22 cellular contexts compared by ENCODE assay signal in genomic region chr2:215862211-215862610, GRCh38.
A peak's percentile ranks its signal among the peaks of the same experiment; 100 is the strongest.
DNase-seq lines count a peak whose midpoint lies in the region; ATAC-seq, FAIRE-seq and TF ChIP-seq lines count a peak whose summit lies in the region.
"Had no signal": no experiment of that assay in that cellular context is flagged by ENCODE, and none has a peak within 500 bp of the region (broad histone marks: within the 10 kb centered on the region; RNA-seq: fewer than 3 reads in every experiment).

No MANE protein-coding gene starts in this region.

- H3K27ac Mint-ChIP-seq in stimulated activated memory B cell treated with anti-CD40 and anti-IgM and Interleukin-4, amounts not matched to agents 10 μg/mL and 1 μg/mL and 100 μg/mL, for 72 hours, result no peak overlapping the region
- H3K27ac Mint-ChIP-seq in naive thymus-derived CD4-positive, alpha-beta T cell, result no peak overlapping the region
- H3K27ac Mint-ChIP-seq: GM23338, HFFc6 had no signal

- dilution Hi-C loops in endothelial cell of umbilical vein (cut with MboI; ENCODE audit: extremely low pct_ligation_motif_present, low sequenced_read_pairs), result no loop called here

- 58 to 64% methylated on average over 5 of the region's 5 CpGs for WGBS in gastroesophageal sphincter (ENCODE audit: low coverage in 1 of 2), 2 donors

- no peaks in the 10 kb centered on the region for H3K9me3 ChIP-seq in endothelial cell of umbilical vein (replicated peaks; ENCODE audit: control insufficient read depth, insufficient read depth, low read length)
- no peaks in the 10 kb centered on the region for H3K9me3 ChIP-seq in gastroesophageal sphincter
- H3K9me3 ChIP-seq in naive thymus-derived CD4-positive, alpha-beta T cell (ENCODE audit: control insufficient read depth in 2 of 3, low read length in 3 of 3), result no peaks in the 10 kb centered on the region

- ATAC-seq in stimulated activated memory B cell treated with anti-CD40 and anti-IgM and Interleukin-4, amounts not matched to agents 10 μg/mL and 1 μg/mL and 100 μg/mL, for 72 hours, result no peak
- ATAC-seq in gastroesophageal sphincter, result no peak
- ATAC-seq in naive thymus-derived CD4-positive, alpha-beta T cell, result no peak
- ATAC-seq: GM23338 had no signal

- H3K4me1 Mint-ChIP-seq in stimulated activated memory B cell treated with anti-CD40 and anti-IgM and Interleukin-4, amounts not matched to agents 10 μg/mL and 1 μg/mL and 100 μg/mL, for 72 hours, result no peaks in the 10 kb centered on the region
- no peaks in the 10 kb centered on the region for H3K4me1 Mint-ChIP-seq in naive thymus-derived CD4-positive, alpha-beta T cell
- H3K4me1 Mint-ChIP-seq: CD4-positive, alpha-beta memory T cell had no signal

- TF ChIP-seq POLR2A in endothelial cell of umbilical vein (IDR thresholded peaks at IDR 0.05; ENCODE audit: low read depth, low read length), result no peak
- no peak for TF ChIP-seq POLR2A in gastroesophageal sphincter (IDR thresholded peaks at IDR 0.05)

- DNase-seq in NCI-H1694 treated with DMSO at 0.1 percent for 48 hours (lab: John Stamatoyannopoulos, UW) (peak; percentile 13), endothelial cell of umbilical vein (ENCODE audit: low read depth, low spot score) (peak; percentile 73), left kidney (ENCODE audit: low read depth, low spot score) (peak; percentile 38), inferior parietal cortex (ENCODE audit: extremely low spot score) (no peak)
- DNase-seq in naive thymus-derived CD4-positive, alpha-beta T cell, result no peak
- DNase-seq: AML-193; CD4-positive, alpha-beta memory T cell; DMS153; DMS79; GDM1; HCEC 1CT; HFFc6; IMR-90 had no signal

- H3K9me1 ChIP-seq in endothelial cell of umbilical vein (replicated peaks; ENCODE audit: control insufficient read depth, extremely low read depth, insufficient read depth, low read length), result no peaks in the 10 kb centered on the region

- H3K9me3 Mint-ChIP-seq in stimulated activated memory B cell treated with anti-CD40 and anti-IgM and Interleukin-4, amounts not matched to agents 10 μg/mL and 1 μg/mL and 100 μg/mL, for 72 hours, result no peaks in the 10 kb centered on the region
- peaks cover 0 to 3% (median 0%) of the 10 kb centered on the region in 11 donors for H3K9me3 Mint-ChIP-seq in naive thymus-derived CD4-positive, alpha-beta T cell
- H3K9me3 Mint-ChIP-seq: GM23338, HFFc6 had no signal

- H3K27ac ChIP-seq in endothelial cell of umbilical vein (ENCODE audit: insufficient read depth, low read depth, low read length) (no peak overlapping the region), gastroesophageal sphincter (no peak overlapping the region)
- no peak overlapping the region for H3K27ac ChIP-seq in naive thymus-derived CD4-positive, alpha-beta T cell (ENCODE audit: low read depth, low read length)
- H3K27ac ChIP-seq: C4-2B, HL-60 had no signal

- BruUV-seq in endothelial cell of umbilical vein (replicated peaks; lab: Mats Ljungman, UMichigan), result no TSS peak

- CTCF ChIA-PET in endothelial cell of umbilical vein (lab: Charles Lee), result no interaction called here
- CTCF ChIA-PET in naive thymus-derived CD4-positive, alpha-beta T cell (lab: Charles Lee), result no interaction called here

- H3K4me3 ChIP-seq in endothelial cell of umbilical vein (replicated peaks in 1 of 3; ENCODE audit: insufficient read depth in 1 of 3, low read depth in 1 of 3, low read length in 3 of 3) (no peak overlapping the region), gastroesophageal sphincter (no peak overlapping the region)
- H3K4me3 ChIP-seq in naive thymus-derived CD4-positive, alpha-beta T cell (ENCODE audit: low read length), result no peak overlapping the region
- H3K4me3 ChIP-seq: GM23338 had no signal

- H3K27me3 ChIP-seq in endothelial cell of umbilical vein (ENCODE audit: control insufficient read depth in 2 of 2, insufficient read depth in 2 of 2, low read length in 2 of 2) (no peaks in the 10 kb centered on the region), gastroesophageal sphincter (no peaks in the 10 kb centered on the region)
- H3K27me3 ChIP-seq in naive thymus-derived CD4-positive, alpha-beta T cell (ENCODE audit: control insufficient read depth in 2 of 2, insufficient read depth in 2 of 2, low read length in 2 of 2), result peaks cover 0 to 6% of the 10 kb centered on the region in 2 donors

- no peak overlapping the region for H3K9ac ChIP-seq in endothelial cell of umbilical vein (replicated peaks; ENCODE audit: extremely low read depth, insufficient read depth, low read length)

- no peak overlapping the region for H3K4me2 ChIP-seq in endothelial cell of umbilical vein (ENCODE audit: insufficient read depth, low read length)
- H3K4me2 ChIP-seq: GM23338 had no signal

- no peak overlapping the region for H3K4me3 Mint-ChIP-seq in stimulated activated memory B cell treated with anti-CD40 and anti-IgM and Interleukin-4, amounts not matched to agents 10 μg/mL and 1 μg/mL and 100 μg/mL, for 72 hours
- H3K4me3 Mint-ChIP-seq in naive thymus-derived CD4-positive, alpha-beta T cell, result no peak overlapping the region
- H3K4me3 Mint-ChIP-seq: CD4-positive, alpha-beta memory T cell; GM23338; HFFc6 had no signal

- peaks cover 19% of the 10 kb centered on the region for H3K27me3 Mint-ChIP-seq in stimulated activated memory B cell treated with anti-CD40 and anti-IgM and Interleukin-4, amounts not matched to agents 10 μg/mL and 1 μg/mL and 100 μg/mL, for 72 hours
- peaks cover 0 to 16% (median 11%) of the 10 kb centered on the region in 5 donors for H3K27me3 Mint-ChIP-seq in naive thymus-derived CD4-positive, alpha-beta T cell

- H3K79me2 ChIP-seq in endothelial cell of umbilical vein (ENCODE audit: control insufficient read depth, insufficient read depth, low read length), result no peaks in the 10 kb centered on the region

- intact Hi-C loops in endothelial cell of umbilical vein (cut with micrococcal nuclease), result no loop called here
- intact Hi-C loops in naive thymus-derived CD4-positive, alpha-beta T cell (cut with micrococcal nuclease), result no loop called here

- H3K4me1 ChIP-seq in endothelial cell of umbilical vein (ENCODE audit: control insufficient read depth, extremely low read depth, insufficient read depth, low read length) (no peaks in the 10 kb centered on the region), gastroesophageal sphincter (no peaks in the 10 kb centered on the region)
- no peaks in the 10 kb centered on the region for H3K4me1 ChIP-seq in naive thymus-derived CD4-positive, alpha-beta T cell (ENCODE audit: control insufficient read depth in 2 of 2, insufficient read depth in 2 of 2, low read length in 2 of 2)

- POLR2A ChIA-PET in endothelial cell of umbilical vein (lab: Charles Lee), result no interaction called here
- POLR2A ChIA-PET in naive thymus-derived CD4-positive, alpha-beta T cell (lab: Charles Lee), result no interaction called here

- H2AFZ ChIP-seq in endothelial cell of umbilical vein (ENCODE audit: low read depth, low read length), result no peak overlapping the region

- no peak for TF ChIP-seq EP300 in gastroesophageal sphincter (IDR thresholded peaks at IDR 0.05)

- H4K20me1 ChIP-seq in endothelial cell of umbilical vein (replicated peaks; ENCODE audit: control insufficient read depth, extremely low read depth, insufficient read depth, low read length), result no peaks in the 10 kb centered on the region

- FAIRE-seq in endothelial cell of umbilical vein (lab: Jason Lieb, UNC), result no peak
- FAIRE-seq: A204.1, GM12892, GM18507, H54 had no signal

- TF ChIP-seq CTCF in endothelial cell of umbilical vein (IDR thresholded peaks at IDR 0.05; ENCODE audit: extremely low read depth in 1 of 2, insufficient read depth in 1 of 2, low read depth in 1 of 2, low read length in 2 of 2) (no peak), gastroesophageal sphincter (IDR thresholded peaks at IDR 0.05) (no peak)

- H3K36me3 Mint-ChIP-seq in stimulated activated memory B cell treated with anti-CD40 and anti-IgM and Interleukin-4, amounts not matched to agents 10 μg/mL and 1 μg/mL and 100 μg/mL, for 72 hours, result no peaks in the 10 kb centered on the region
- H3K36me3 Mint-ChIP-seq in naive thymus-derived CD4-positive, alpha-beta T cell, result no peaks in the 10 kb centered on the region
- H3K36me3 Mint-ChIP-seq: CD4-positive, alpha-beta memory T cell had no signal

- H3K36me3 ChIP-seq in endothelial cell of umbilical vein (ENCODE audit: control insufficient read depth in 2 of 2, extremely low read depth in 1 of 2, insufficient read depth in 2 of 2, low read length in 2 of 2) (no peaks in the 10 kb centered on the region), gastroesophageal sphincter (no peaks in the 10 kb centered on the region)
- no peaks in the 10 kb centered on the region for H3K36me3 ChIP-seq in naive thymus-derived CD4-positive, alpha-beta T cell (ENCODE audit: control insufficient read depth in 2 of 3, insufficient read depth in 3 of 3, low read length in 3 of 3)

TF ChIP-seq in endothelial cell of umbilical vein, 7 proteins besides CTCF, POLR2A, EP300 and RAD21:
- TF ChIP-seq FOS (IDR thresholded peaks at IDR 0.05; ENCODE audit: borderline replicate concordance, insufficient read depth, low read length) (no peak), MAX (IDR thresholded peaks at IDR 0.05; ENCODE audit: insufficient read depth, insufficient read length) (no peak), JUN (IDR thresholded peaks at IDR 0.05; ENCODE audit: borderline replicate concordance, insufficient read depth, insufficient read length, low read depth) (no peak), GATA2 (IDR thresholded peaks at IDR 0.05; ENCODE audit: insufficient read depth, insufficient read length, low read depth, low read length) (no peak), MYC (IDR thresholded peaks at IDR 0.05; ENCODE audit: low read depth, low read length) (no peak), EZH2 (IDR thresholded peaks at IDR 0.05; ENCODE audit: borderline replicate concordance, low read depth, low read length, severe bottlenecking) (no peak), POLR2AphosphoS5 (IDR thresholded peaks at IDR 0.05; ENCODE audit: insufficient read depth, low read depth, low read length) (no peak)

Comparison
In these comparisons a context has a peak if more than half of its experiments do, and no peak if none do; other contexts are left out.
1. DNase-seq: peak in NCI-H1694 treated with DMSO at 0.1 percent for 48 hours (single experiment), endothelial cell of umbilical vein (single experiment) and left kidney (single experiment); none in inferior parietal cortex (single experiment) and naive thymus-derived CD4-positive, alpha-beta T cell (0 of 9).